In the genomic region with DNA sequence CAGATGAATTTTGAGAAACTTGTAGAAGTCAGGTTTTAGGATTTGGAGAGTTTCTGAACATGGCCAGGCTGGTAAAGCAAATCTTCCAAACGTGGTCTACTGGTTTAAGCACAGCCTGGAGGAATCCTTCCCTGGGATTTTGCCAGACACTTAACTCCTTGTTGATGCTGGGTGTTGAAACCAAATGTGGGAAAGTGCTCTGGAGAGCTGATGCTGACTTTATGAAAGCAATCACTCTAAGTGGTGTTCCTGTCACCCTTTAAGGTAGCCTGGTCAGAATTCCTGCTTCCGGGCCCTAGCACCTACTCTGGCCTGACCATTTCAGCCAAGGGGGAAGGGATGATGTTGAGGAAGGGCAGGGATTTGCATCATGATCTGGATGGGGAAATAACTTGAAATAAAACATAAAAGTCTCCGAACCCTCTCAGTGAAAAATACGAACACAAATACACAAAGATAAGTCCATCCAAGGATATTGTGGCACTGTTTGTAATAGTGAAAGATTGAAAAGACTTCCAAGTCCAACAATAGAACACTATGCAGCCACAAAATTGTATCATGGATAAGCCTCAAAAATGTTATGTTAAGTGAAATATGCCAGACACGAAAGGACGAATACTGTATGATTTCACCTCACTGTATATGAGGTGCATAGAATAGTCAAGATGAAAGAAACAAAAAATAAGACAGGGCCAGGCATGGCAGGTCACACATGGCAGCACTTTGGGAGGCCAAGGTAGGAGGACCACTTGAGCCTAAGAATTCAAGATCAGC, we compare ENCODE assay signal across 18 cellular contexts. TPM values are rescaled to one million over a fixed set of nuclear protein-coding genes. Genes with fewer than 3 reads are reported as not detected.
DNase-seq lines count a peak whose midpoint lies in the region; ATAC-seq, FAIRE-seq and TF ChIP-seq lines count a peak whose summit lies in the region.
"Had no signal": no experiment of that assay in that cellular context is flagged by ENCODE, and none has a peak within 500 bp of the region (broad histone marks: within the 10 kb centered on the region; RNA-seq: fewer than 3 reads in every experiment).

No MANE protein-coding gene starts in this region.

- DNase-seq in astrocyte (ENCODE audit: low read depth) (peak; percentile 84), foreskin fibroblast (peak; percentile 24 to 58), RWPE1 (ENCODE audit: low spot score) (no peak), natural killer cell (no peak)
- no peak for DNase-seq in stimulated activated CD8-positive, alpha-beta memory T cell treated with anti-CD3 and anti-CD28 coated beads, Interleukin-4, amount 100 ng/mL, for 48 hours
- DNase-seq: activated CD4-positive, alpha-beta memory T cell treated with anti-CD3 and anti-CD28 coated beads, Interleukin-2, amount 10 ng/mL, durations not matched to agents 7 days and 5 days; effector CD4-positive, alpha-beta T cell; gastrocnemius medialis; GF-D8; NCI-H524 had no signal

- H3K4me1 Mint-ChIP-seq in astrocyte (ENCODE audit: low read depth, unreplicated experiment): peaks cover 17% of the 10 kb centered on the region
- H3K4me1 Mint-ChIP-seq in natural killer cell: no peaks in the 10 kb centered on the region
- no peaks in the 10 kb centered on the region for H3K4me1 Mint-ChIP-seq in stimulated activated memory B cell treated with anti-CD40 and anti-IgM and Interleukin-4, amounts not matched to agents 10 μg/mL and 1 μg/mL and 100 μg/mL, for 72 hours
- H3K4me1 Mint-ChIP-seq: activated CD4-positive, alpha-beta memory T cell treated with anti-CD3 and anti-CD28 coated beads, Interleukin-2, amount 10 ng/mL, durations not matched to agents 7 days and 5 days had no signal

- H3K27ac ChIP-seq in HEK293 (ENCODE audit: extremely low read depth, low read depth, low read length) (no peak overlapping the region), astrocyte (ENCODE audit: low read depth, low read length) (peak overlapping the region; percentile 54), RWPE1 (no peak overlapping the region)
- H3K27ac ChIP-seq: gastrocnemius medialis, HL-60 had no signal

- TF ChIP-seq CTCF in HEK293 (tag by site-specific recombination; IDR thresholded peaks at IDR 0.05) (no peak), astrocyte (IDR thresholded peaks at IDR 0.05; ENCODE audit: insufficient read depth, low read depth, low read length) (no peak), foreskin fibroblast (IDR thresholded peaks at IDR 0.05; ENCODE audit: low read depth, low read length) (no peak), RWPE1 (conservative IDR thresholded peaks at IDR 0.05; ENCODE audit: low read depth) (no peak), natural killer cell (IDR thresholded peaks at IDR 0.05) (no peak)

- CTCF ChIA-PET in HEK293 (lab: Yijun Ruan, JAX) (interaction anchor here (0.8 kb wide), 1 partner anchor 48 kb away, joined by 3 read pairs; no protein-coding TSS in a partner anchor), RWPE1 (lab: Yijun Ruan, JAX) (interaction anchor here (0.6 to 0.7 kb wide), 2 partner anchors 89 to 491 kb away, joined by 3 read pairs; no protein-coding TSS in a partner anchor)

- ATAC-seq in natural killer cell: no peak
- no peak for ATAC-seq in stimulated activated memory B cell treated with anti-CD40 and anti-IgM and Interleukin-4, amounts not matched to agents 10 μg/mL and 1 μg/mL and 100 μg/mL, for 72 hours
- ATAC-seq: gastrocnemius medialis had no signal

- intact Hi-C loops in natural killer cell (cut with micrococcal nuclease): no loop called here

- no peaks in the 10 kb centered on the region for H3K27me3 ChIP-seq in astrocyte (ENCODE audit: insufficient read depth, low read length)
- H3K27me3 ChIP-seq in skeletal muscle satellite cell (ENCODE audit: control insufficient read depth, insufficient read depth, low read length): no peaks in the 10 kb centered on the region
- H3K27me3 ChIP-seq: gastrocnemius medialis had no signal

- peak overlapping the region; percentile 85 for H3K27ac Mint-ChIP-seq in astrocyte (ENCODE audit: unreplicated experiment)
- no peak overlapping the region for H3K27ac Mint-ChIP-seq in natural killer cell
- no peak overlapping the region for H3K27ac Mint-ChIP-seq in stimulated activated memory B cell treated with anti-CD40 and anti-IgM and Interleukin-4, amounts not matched to agents 10 μg/mL and 1 μg/mL and 100 μg/mL, for 72 hours
- H3K27ac Mint-ChIP-seq: activated CD4-positive, alpha-beta memory T cell treated with anti-CD3 and anti-CD28 coated beads, Interleukin-2, amount 10 ng/mL, durations not matched to agents 7 days and 5 days; activated T-helper 2 cell treated with anti-CD3 and anti-CD28 coated beads, Interferon-gamma antibody, Interleukin-2, Interleukin-4, amounts not matched to agents 10 μg/mL and 5 μg/mL and 100 μg/mL, durations not matched to agents 14 hours and 24 hours and 36 hours had no signal

- no peaks in the 10 kb centered on the region for H3K27me3 Mint-ChIP-seq in astrocyte (ENCODE audit: low read depth, unreplicated experiment)
- peaks cover 0 to 8% of the 10 kb centered on the region in 2 donors for H3K27me3 Mint-ChIP-seq in natural killer cell (ENCODE audit: low read depth in 2 of 2)
- H3K27me3 Mint-ChIP-seq in stimulated activated memory B cell treated with anti-CD40 and anti-IgM and Interleukin-4, amounts not matched to agents 10 μg/mL and 1 μg/mL and 100 μg/mL, for 72 hours: no peaks in the 10 kb centered on the region

- H3K36me3 ChIP-seq in HEK293 (ENCODE audit: control insufficient read depth in 2 of 2, insufficient read depth in 1 of 2, low read length in 2 of 2): no peaks in the 10 kb centered on the region
- no peaks in the 10 kb centered on the region for H3K36me3 ChIP-seq in astrocyte (ENCODE audit: insufficient read depth, low read length)
- H3K36me3 ChIP-seq in skeletal muscle satellite cell (ENCODE audit: insufficient read depth, low read length): no peaks in the 10 kb centered on the region
- H3K36me3 ChIP-seq: gastrocnemius medialis had no signal

- H3K9ac ChIP-seq in astrocyte (ENCODE audit: low read length): no peak overlapping the region
- H3K9ac ChIP-seq in skeletal muscle satellite cell (ENCODE audit: low read depth, low read length): no peak overlapping the region

- H3K36me3 Mint-ChIP-seq in astrocyte (ENCODE audit: low read depth, unreplicated experiment) (no peaks in the 10 kb centered on the region), natural killer cell (no peaks in the 10 kb centered on the region)
- H3K36me3 Mint-ChIP-seq in stimulated activated memory B cell treated with anti-CD40 and anti-IgM and Interleukin-4, amounts not matched to agents 10 μg/mL and 1 μg/mL and 100 μg/mL, for 72 hours: no peaks in the 10 kb centered on the region

- H3K9me3 ChIP-seq in HEK293 (ENCODE audit: control insufficient read depth, insufficient read depth, low read depth, low read length) (no peaks in the 10 kb centered on the region), astrocyte (ENCODE audit: insufficient read depth, low read depth, low read length) (no peaks in the 10 kb centered on the region), skeletal muscle satellite cell (replicated peaks; ENCODE audit: low read length) (no peaks in the 10 kb centered on the region)
- H3K9me3 ChIP-seq: gastrocnemius medialis, mucosa of descending colon had no signal

- no peak overlapping the region for H3K4me3 ChIP-seq in HEK293 (ENCODE audit: low read depth, low read length)
- peak overlapping the region; percentile 14 for H3K4me3 ChIP-seq in astrocyte (ENCODE audit: insufficient read depth, low read depth, low read length)
- no peak overlapping the region for H3K4me3 ChIP-seq in foreskin fibroblast (ENCODE audit: low read depth in 1 of 2, low read length in 2 of 2)
- H3K4me3 ChIP-seq in skeletal muscle satellite cell (ENCODE audit: low read length): peak overlapping the region; percentile 37
- H3K4me3 ChIP-seq: gastrocnemius medialis, mucosa of descending colon had no signal

- H3K4me2 ChIP-seq in astrocyte (ENCODE audit: low read length): peak overlapping the region; percentile 74
- H3K4me2 ChIP-seq in skeletal muscle satellite cell (ENCODE audit: low read length): peak overlapping the region; percentile 56

- peak; percentile 13 for FAIRE-seq in astrocyte (lab: Jason Lieb, UNC)
- FAIRE-seq: islet of Langerhans had no signal

- 0 out of 2 replicates have a peak, but pooled peaks cover 5% of the 10 kb centered on the region for H3K4me1 ChIP-seq in HEK293 (ENCODE audit: control insufficient read depth, insufficient read depth, low read length)
- H3K4me1 ChIP-seq in astrocyte (ENCODE audit: insufficient read depth, low read length): peaks cover 26% of the 10 kb centered on the region
- peaks cover 25% of the 10 kb centered on the region for H3K4me1 ChIP-seq in skeletal muscle satellite cell (ENCODE audit: control insufficient read depth, insufficient read depth, low read length)
- H3K4me1 ChIP-seq: gastrocnemius medialis had no signal

- no peaks in the 10 kb centered on the region for H4K20me1 ChIP-seq in astrocyte (ENCODE audit: insufficient read depth, low read length)

- H2AFZ ChIP-seq in astrocyte (ENCODE audit: low read depth, low read length): no peak overlapping the region

- no peaks in the 10 kb centered on the region for H3K79me2 ChIP-seq in astrocyte (ENCODE audit: insufficient read depth, low read length)

- H3K4me3 Mint-ChIP-seq in astrocyte (ENCODE audit: unreplicated experiment) (peak overlapping the region; percentile 25), natural killer cell (no peak overlapping the region)
- H3K4me3 Mint-ChIP-seq in stimulated activated memory B cell treated with anti-CD40 and anti-IgM and Interleukin-4, amounts not matched to agents 10 μg/mL and 1 μg/mL and 100 μg/mL, for 72 hours: no peak overlapping the region
- H3K4me3 Mint-ChIP-seq: activated CD4-positive, alpha-beta memory T cell treated with anti-CD3 and anti-CD28 coated beads, Interleukin-2, amount 10 ng/mL, durations not matched to agents 7 days and 5 days had no signal

- POLR2A ChIA-PET in HEK293 (lab: Yijun Ruan, JAX): no interaction called here
- POLR2A ChIA-PET in RWPE1 (lab: Yijun Ruan, JAX; ENCODE audit: low non-redundant PET): no interaction called here

- H3K9me3 Mint-ChIP-seq in astrocyte (ENCODE audit: unreplicated experiment) (no peaks in the 10 kb centered on the region), natural killer cell (no peaks in the 10 kb centered on the region)
- H3K9me3 Mint-ChIP-seq in stimulated activated memory B cell treated with anti-CD40 and anti-IgM and Interleukin-4, amounts not matched to agents 10 μg/mL and 1 μg/mL and 100 μg/mL, for 72 hours: no peaks in the 10 kb centered on the region
- H3K9me3 Mint-ChIP-seq: activated CD4-positive, alpha-beta memory T cell treated with anti-CD3 and anti-CD28 coated beads, Interleukin-2, amount 10 ng/mL, durations not matched to agents 7 days and 5 days; activated T-helper 2 cell treated with anti-CD3 and anti-CD28 coated beads, Interferon-gamma antibody, Interleukin-2, Interleukin-4, amounts not matched to agents 10 μg/mL and 5 μg/mL and 100 μg/mL, durations not matched to agents 14 hours and 24 hours and 36 hours had no signal

TF ChIP-seq in HEK293, 187 proteins besides CTCF, POLR2A, EP300 and RAD21:
- TF ChIP-seq GFI1B (tag by site-specific recombination; IDR thresholded peaks at IDR 0.05) (no peak), ZBTB17 (tag by site-specific recombination; IDR thresholded peaks at IDR 0.05) (peak; percentile 19; the same call in 1 of the 2 replicates), ZNF843 (tag by site-specific recombination; IDR thresholded peaks at IDR 0.05) (no peak), ZNF473 (tag by site-specific recombination; IDR thresholded peaks at IDR 0.05) (no peak)

RNA-seq across cellular contexts. Expression of a gene that starts 57.7 kb away (rescaled TPM):
- 0.14 and 0.17 TPM in 2 replicates for total RNA-seq in astrocyte
- not detected in 2 replicates for total RNA-seq in skeletal muscle satellite cell (2012; rRNA removed)
- total RNA-seq in natural killer cell: not detected
- total RNA-seq: activated CD4-positive, alpha-beta memory T cell treated with anti-CD3 and anti-CD28 coated beads, Interleukin-2, amount 10 ng/mL, durations not matched to agents 7 days and 5 days; activated T-helper 2 cell treated with anti-CD3 and anti-CD28 coated beads, Interferon-gamma antibody, Interleukin-2, Interleukin-4, amounts not matched to agents 10 μg/mL and 5 μg/mL and 100 μg/mL, durations not matched to agents 14 hours and 24 hours and 36 hours; gastrocnemius medialis; posterior vena cava had no signal

Comparison
In these comparisons a context has a peak if more than half of its experiments do, and no peak if none do; other contexts are left out.
1. H3K4me3 ChIP-seq: peak in astrocyte (single experiment) and skeletal muscle satellite cell (single experiment); none in HEK293 (single experiment) and foreskin fibroblast (0 of 2).
2. DNase-seq: peak in astrocyte (single experiment) and foreskin fibroblast (2 of 2); none in RWPE1 (single experiment), stimulated activated CD8-positive, alpha-beta memory T cell treated with anti-CD3 and anti-CD28 coated beads, Interleukin-4, amount 100 ng/mL, for 48 hours (single experiment) and natural killer cell (single experiment).